19 cellular contexts compared by ENCODE assay signal in the genomic region with DNA sequence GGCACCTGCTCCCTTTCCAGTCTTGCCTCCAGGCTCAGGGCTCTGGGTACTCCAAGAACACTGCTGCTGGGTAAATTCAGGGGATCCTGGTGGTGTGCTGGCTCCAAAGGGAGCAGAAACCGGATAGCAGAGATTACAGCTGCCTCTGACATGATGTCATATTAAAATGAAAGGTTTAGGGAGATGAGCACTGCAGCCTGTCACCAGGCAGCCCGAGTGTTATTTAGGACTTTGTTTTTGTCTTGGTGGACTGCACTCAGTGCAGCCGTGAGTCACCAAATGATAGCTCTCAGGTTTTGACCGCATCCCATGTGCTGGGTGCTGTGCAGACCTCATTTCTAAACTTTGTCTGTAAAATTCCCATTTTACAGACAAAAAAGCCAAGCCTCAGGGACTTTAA.
A peak's percentile ranks its signal among the peaks of the same experiment; 100 is the strongest.
DNase-seq lines count a peak whose midpoint lies in the region; ATAC-seq and TF ChIP-seq lines count a peak whose summit lies in the region.
"Had no signal": no experiment of that assay in that cellular context is flagged by ENCODE, and none has a peak within 500 bp of the region (broad histone marks: within the 10 kb centered on the region; RNA-seq: fewer than 3 reads in every experiment).

No MANE protein-coding gene starts in this region.

- no peaks in the 10 kb centered on the region for H3K27me3 Mint-ChIP-seq in activated T-helper 17 cell treated with anti-CD3 and anti-CD28 coated beads, Interleukin-2, amount 50 U/mL, for 72 hours
- H3K27me3 Mint-ChIP-seq: CD4-positive, alpha-beta T cell had no signal

- peak overlapping the region; percentile 30 for H3K9ac ChIP-seq in mesenchymal stem cell (ENCODE audit: low read length)

- H3K9me3 Mint-ChIP-seq in activated T-helper 17 cell treated with anti-CD3 and anti-CD28 coated beads, Interleukin-2, amount 50 U/mL, for 72 hours, result no peaks in the 10 kb centered on the region
- H3K9me3 Mint-ChIP-seq: activated naive CD4-positive, alpha-beta T cell treated with anti-CD3 and anti-CD28 coated beads for 36 hours; CD4-positive, alpha-beta T cell; natural killer cell treated with Interleukin-12 subunit alpha and Interleukin-12 subunit beta and Interleukin-15 and Interleukin-18, amount 100 ng/mL, for 72 hours; stimulated activated memory B cell treated with anti-CD40 and anti-IgM and Interleukin-4, amounts not matched to agents 10 μg/mL and 1 μg/mL and 100 μg/mL, for 72 hours had no signal

- no peak overlapping the region for H4K91ac ChIP-seq in mesenchymal stem cell (ENCODE audit: low read length)

- no peak overlapping the region for H3K18ac ChIP-seq in mesenchymal stem cell (ENCODE audit: low read depth in 1 of 2, low read length in 2 of 2)

- H3K14ac ChIP-seq in mesenchymal stem cell (ENCODE audit: low read length in 2 of 2), result no peak overlapping the region

- H2BK120ac ChIP-seq in mesenchymal stem cell (ENCODE audit: low read depth, low read length), result no peak overlapping the region

- H3K27me3 ChIP-seq in mesenchymal stem cell (ENCODE audit: control insufficient read depth in 1 of 2, insufficient read depth in 1 of 2, low read length in 2 of 2) (peaks cover 0 to 17% of the 10 kb centered on the region in 2 experiments), WERI-Rb-1 (ENCODE audit: insufficient read depth, low read depth, severe bottlenecking) (no peaks in the 10 kb centered on the region)
- H3K27me3 ChIP-seq: uterus had no signal

- H2BK12ac ChIP-seq in mesenchymal stem cell (ENCODE audit: low read length in 2 of 2), result no peak overlapping the region

- H3K27ac ChIP-seq in mesenchymal stem cell (ENCODE audit: low read length, poor library complexity, severe bottlenecking), result no peak overlapping the region
- H3K27ac ChIP-seq in WERI-Rb-1, result no peak overlapping the region
- H3K27ac ChIP-seq: left ventricle myocardium inferior, uterus, VCaP had no signal

- no peak overlapping the region for H3K4me3 Mint-ChIP-seq in activated T-helper 17 cell treated with anti-CD3 and anti-CD28 coated beads, Interleukin-2, amount 50 U/mL, for 72 hours
- H3K4me3 Mint-ChIP-seq: activated naive CD4-positive, alpha-beta T cell treated with anti-CD3 and anti-CD28 coated beads for 36 hours; CD4-positive, alpha-beta T cell; stimulated activated memory B cell treated with anti-CD40 and anti-IgM and Interleukin-4, amounts not matched to agents 10 μg/mL and 1 μg/mL and 100 μg/mL, for 72 hours had no signal

- no peak overlapping the region for H2AK5ac ChIP-seq in mesenchymal stem cell (ENCODE audit: low read length, severe bottlenecking)

- H4K8ac ChIP-seq in mesenchymal stem cell (ENCODE audit: low read length), result no peak overlapping the region

- ATAC-seq in activated T-helper 17 cell treated with anti-CD3 and anti-CD28 coated beads, Interleukin-2, amount 50 U/mL, for 72 hours (replicated peaks), result peak; percentile 83
- ATAC-seq in GM21447 (IDR thresholded peaks at IDR 0.05; ENCODE audit: unreplicated experiment), result no peak
- ATAC-seq: right cardiac atrium; stimulated activated memory B cell treated with anti-CD40 and anti-IgM and Interleukin-4, amounts not matched to agents 10 μg/mL and 1 μg/mL and 100 μg/mL, for 72 hours had no signal

- H3K4me1 Mint-ChIP-seq in activated T-helper 17 cell treated with anti-CD3 and anti-CD28 coated beads, Interleukin-2, amount 50 U/mL, for 72 hours, result peaks cover 27% of the 10 kb centered on the region
- H3K4me1 Mint-ChIP-seq: stimulated activated memory B cell treated with anti-CD40 and anti-IgM and Interleukin-4, amounts not matched to agents 10 μg/mL and 1 μg/mL and 100 μg/mL, for 72 hours had no signal

- no peak overlapping the region for H3K4me2 ChIP-seq in mesenchymal stem cell (ENCODE audit: low read length, poor library complexity, severe bottlenecking)

- no peak overlapping the region for H2BK5ac ChIP-seq in mesenchymal stem cell (ENCODE audit: low read depth, low read length, poor library complexity, severe bottlenecking)

- H3K36me3 Mint-ChIP-seq in activated T-helper 17 cell treated with anti-CD3 and anti-CD28 coated beads, Interleukin-2, amount 50 U/mL, for 72 hours (ENCODE audit: low read depth), result no peaks in the 10 kb centered on the region
- H3K36me3 Mint-ChIP-seq: natural killer cell treated with Interleukin-12 subunit alpha and Interleukin-12 subunit beta and Interleukin-15 and Interleukin-18, amount 100 ng/mL, for 72 hours; stimulated activated memory B cell treated with anti-CD40 and anti-IgM and Interleukin-4, amounts not matched to agents 10 μg/mL and 1 μg/mL and 100 μg/mL, for 72 hours had no signal

- WGBS in mesenchymal stem cell, result 34% methylated on average over 4 of the region's 4 CpGs

- no peak overlapping the region for H2AFZ ChIP-seq in mesenchymal stem cell (ENCODE audit: low read depth, low read length)

- H3K9me3 ChIP-seq in mesenchymal stem cell (ENCODE audit: control insufficient read depth, low read length), result no peaks in the 10 kb centered on the region
- H3K9me3 ChIP-seq in WERI-Rb-1 (ENCODE audit: severe bottlenecking), result no peaks in the 10 kb centered on the region
- H3K9me3 ChIP-seq: left ventricle myocardium inferior, uterus had no signal

- H2BK15ac ChIP-seq in mesenchymal stem cell (ENCODE audit: low read depth, poor library complexity, severe bottlenecking), result no peak overlapping the region

- peaks cover 25% of the 10 kb centered on the region for H3K4me1 ChIP-seq in mesenchymal stem cell (ENCODE audit: control insufficient read depth, insufficient read depth, low read depth, low read length)
- H3K4me1 ChIP-seq: left ventricle myocardium inferior, uterus had no signal

- H3K4ac ChIP-seq in mesenchymal stem cell (ENCODE audit: low read depth in 1 of 2, low read length in 2 of 2), result no peak overlapping the region

- H3K79me1 ChIP-seq in mesenchymal stem cell (replicated peaks; ENCODE audit: low read length, poor library complexity, severe bottlenecking), result no peaks in the 10 kb centered on the region

- H3K36me3 ChIP-seq in mesenchymal stem cell (ENCODE audit: control insufficient read depth in 1 of 2, insufficient read depth in 2 of 2, low read depth in 1 of 2, low read length in 2 of 2) (no peaks in the 10 kb centered on the region), WERI-Rb-1 (no peaks in the 10 kb centered on the region)
- H3K36me3 ChIP-seq: left ventricle myocardium inferior, uterus had no signal

- no peak for TF ChIP-seq CTCF in WERI-Rb-1 (IDR thresholded peaks at IDR 0.05; ENCODE audit: low read depth, low read length)

- no peak overlapping the region for H3K23ac ChIP-seq in mesenchymal stem cell (ENCODE audit: low read length in 2 of 2)

- H3K27ac Mint-ChIP-seq in activated T-helper 17 cell treated with anti-CD3 and anti-CD28 coated beads, Interleukin-2, amount 50 U/mL, for 72 hours, result no peak overlapping the region
- H3K27ac Mint-ChIP-seq: activated naive CD4-positive, alpha-beta T cell treated with anti-CD3 and anti-CD28 coated beads for 36 hours; CD4-positive, alpha-beta T cell; stimulated activated memory B cell treated with anti-CD40 and anti-IgM and Interleukin-4, amounts not matched to agents 10 μg/mL and 1 μg/mL and 100 μg/mL, for 72 hours had no signal

- DNase-seq in EL (peak; percentile 82), LHCN-M2 (ENCODE audit: low read depth) (peak; percentile 53), mesenchymal stem cell (no peak), anterior cingulate cortex (lab: John Stamatoyannopoulos, UW) (no peak), WERI-Rb-1 (no peak)
- DNase-seq: activated naive CD4-positive, alpha-beta T cell treated with anti-CD3 and anti-CD28 coated beads for 36 hours; CD4-positive, alpha-beta T cell; central memory CD4-positive, alpha-beta T cell; KG1; left ventricle myocardium inferior; NCI-H1436 treated with DMSO at 0.1 percent for 48 hours; right cardiac atrium; stimulated activated CD4-positive, alpha-beta T cell treated with anti-CD3 and anti-CD28 coated beads, Interleukin-4, amount 100 ng/mL, for 24 hours; uterus had no signal

- H3K4me3 ChIP-seq in mesenchymal stem cell (ENCODE audit: insufficient read depth in 1 of 2, low read depth in 1 of 2, low read length in 2 of 2), result no peak overlapping the region
- no peak overlapping the region for H3K4me3 ChIP-seq in WERI-Rb-1 (ENCODE audit: low read depth, low read length)
- H3K4me3 ChIP-seq: left ventricle myocardium inferior, uterus had no signal

Comparison
In these comparisons a context has a peak if more than half of its experiments do, and no peak if none do; other contexts are left out.
1. DNase-seq: peak in EL (single experiment) and LHCN-M2 (single experiment); none in mesenchymal stem cell (single experiment), anterior cingulate cortex (0 of 58) and WERI-Rb-1 (single experiment).